In genomic region chr12:80268924-80269749, GRCh38 we compare ENCODE assay signal across 9 cellular contexts.
DNase-seq lines count a peak whose midpoint lies in the region; ATAC-seq, FAIRE-seq and TF ChIP-seq lines count a peak whose summit lies in the region.
"Had no signal": no experiment of that assay in that cellular context is flagged by ENCODE, and none has a peak within 500 bp of the region (broad histone marks: within the 10 kb centered on the region; RNA-seq: fewer than 3 reads in every experiment).

No MANE protein-coding gene starts in this region.

- H3K9me3 ChIP-seq in right lobe of liver: no peaks in the 10 kb centered on the region

- H3K27ac Mint-ChIP-seq in activated T-helper 1 cell treated with anti-CD3 and anti-CD28 coated beads, Interleukin-12 subunit alpha, Interleukin-12 subunit beta, Interleukin-2, Interleukin-4 antibody, amounts not matched to agents 30 ng/mL and 10 ng/mL and 1 ng/mL, durations not matched to agents 14 hours and 24 hours and 36 hours: no peak overlapping the region
- H3K27ac Mint-ChIP-seq: activated T-helper 2 cell treated with anti-CD3 and anti-CD28 coated beads, Interferon-gamma antibody, Interleukin-2, Interleukin-4, amounts not matched to agents 10 μg/mL and 5 μg/mL and 100 μg/mL, durations not matched to agents 14 hours and 24 hours and 36 hours had no signal

- no peak for ATAC-seq in right lobe of liver

- DNase-seq in AG10803 (ENCODE audit: low read depth) (peak; percentile 75), H54 (ENCODE audit: insufficient read length, low spot score) (peak; percentile 28), SW480 (ENCODE audit: low spot score) (peak; percentile 51), kidney glomerular epithelial cell (lab: John Stamatoyannopoulos, UW) (peak; percentile 68), activated T-cell treated with anti-CD3 and anti-CD28 coated beads for 4 hours (no peak), right lobe of liver (no peak)
- no peak for DNase-seq in activated T-helper 1 cell treated with anti-CD3 and anti-CD28 coated beads, Interleukin-12 subunit alpha, Interleukin-12 subunit beta, Interleukin-2, Interleukin-4 antibody, amounts not matched to agents 30 ng/mL and 10 ng/mL and 1 ng/mL, durations not matched to agents 14 hours and 24 hours and 36 hours (ENCODE audit: low spot score)
- DNase-seq in stimulated activated CD4-positive, alpha-beta T cell treated with anti-CD3 and anti-CD28 coated beads, Interleukin-2, amount 100 ng/mL, for 24 hours: no peak

- H3K27me3 ChIP-seq in right lobe of liver: no peaks in the 10 kb centered on the region

- H3K27me3 Mint-ChIP-seq in activated T-helper 1 cell treated with anti-CD3 and anti-CD28 coated beads, Interleukin-12 subunit alpha, Interleukin-12 subunit beta, Interleukin-2, Interleukin-4 antibody, amounts not matched to agents 30 ng/mL and 10 ng/mL and 1 ng/mL, durations not matched to agents 14 hours and 24 hours and 36 hours (ENCODE audit: insufficient read depth): no peaks in the 10 kb centered on the region

- no peaks in the 10 kb centered on the region for H3K4me1 ChIP-seq in right lobe of liver

- no peaks in the 10 kb centered on the region for H3K36me3 Mint-ChIP-seq in activated T-helper 1 cell treated with anti-CD3 and anti-CD28 coated beads, Interleukin-12 subunit alpha, Interleukin-12 subunit beta, Interleukin-2, Interleukin-4 antibody, amounts not matched to agents 30 ng/mL and 10 ng/mL and 1 ng/mL, durations not matched to agents 14 hours and 24 hours and 36 hours (ENCODE audit: low read depth)

- no peak overlapping the region for H3K4me3 Mint-ChIP-seq in activated T-helper 1 cell treated with anti-CD3 and anti-CD28 coated beads, Interleukin-12 subunit alpha, Interleukin-12 subunit beta, Interleukin-2, Interleukin-4 antibody, amounts not matched to agents 30 ng/mL and 10 ng/mL and 1 ng/mL, durations not matched to agents 14 hours and 24 hours and 36 hours

- TF ChIP-seq CTCF in AG10803 (conservative IDR thresholded peaks at IDR 0.05; ENCODE audit: low read length) (no peak), right lobe of liver (IDR thresholded peaks at IDR 0.05) (no peak)

- H3K4me3 ChIP-seq in AG10803 (ENCODE audit: low read length): no peak overlapping the region
- H3K4me3 ChIP-seq in right lobe of liver: no peak overlapping the region

- no peak for TF ChIP-seq POLR2A in H54 (IDR thresholded peaks at IDR 0.05; ENCODE audit: low read depth, low read length)
- TF ChIP-seq POLR2A in right lobe of liver (IDR thresholded peaks at IDR 0.05): no peak

- H3K27ac ChIP-seq in right lobe of liver: no peak overlapping the region

- H3K4me1 Mint-ChIP-seq in activated T-helper 1 cell treated with anti-CD3 and anti-CD28 coated beads, Interleukin-12 subunit alpha, Interleukin-12 subunit beta, Interleukin-2, Interleukin-4 antibody, amounts not matched to agents 30 ng/mL and 10 ng/mL and 1 ng/mL, durations not matched to agents 14 hours and 24 hours and 36 hours (ENCODE audit: low read depth): no peaks in the 10 kb centered on the region

- no peaks in the 10 kb centered on the region for H3K36me3 ChIP-seq in right lobe of liver

- intact Hi-C loops in activated T-helper 1 cell treated with anti-CD3 and anti-CD28 coated beads, Interleukin-12 subunit alpha, Interleukin-12 subunit beta, Interleukin-2, Interleukin-4 antibody, amounts not matched to agents 30 ng/mL and 10 ng/mL and 1 ng/mL, durations not matched to agents 14 hours and 24 hours and 36 hours (cut with micrococcal nuclease): loop anchor here (1.0 to 10.0 kb wide), 3 partner anchors 82 to 721 kb away; no protein-coding TSS in a partner anchor
- intact Hi-C loops in right lobe of liver (cut with DNase I): no loop called here

- no peaks in the 10 kb centered on the region for H3K9me3 Mint-ChIP-seq in activated T-helper 1 cell treated with anti-CD3 and anti-CD28 coated beads, Interleukin-12 subunit alpha, Interleukin-12 subunit beta, Interleukin-2, Interleukin-4 antibody, amounts not matched to agents 30 ng/mL and 10 ng/mL and 1 ng/mL, durations not matched to agents 14 hours and 24 hours and 36 hours
- H3K9me3 Mint-ChIP-seq: activated T-helper 2 cell treated with anti-CD3 and anti-CD28 coated beads, Interferon-gamma antibody, Interleukin-2, Interleukin-4, amounts not matched to agents 10 μg/mL and 5 μg/mL and 100 μg/mL, durations not matched to agents 14 hours and 24 hours and 36 hours had no signal

- FAIRE-seq in H54 (lab: Jason Lieb, UNC): peak; percentile 99

Comparison
In these comparisons a context has a peak if more than half of its experiments do, and no peak if none do; other contexts are left out.
1. DNase-seq: peak in AG10803 (single experiment), H54 (single experiment), SW480 (single experiment) and kidney glomerular epithelial cell (single experiment); none in activated T-helper 1 cell treated with anti-CD3 and anti-CD28 coated beads, Interleukin-12 subunit alpha, Interleukin-12 subunit beta, Interleukin-2, Interleukin-4 antibody, amounts not matched to agents 30 ng/mL and 10 ng/mL and 1 ng/mL, durations not matched to agents 14 hours and 24 hours and 36 hours (single experiment), stimulated activated CD4-positive, alpha-beta T cell treated with anti-CD3 and anti-CD28 coated beads, Interleukin-2, amount 100 ng/mL, for 24 hours (0 of 2), activated T-cell treated with anti-CD3 and anti-CD28 coated beads for 4 hours (single experiment) and right lobe of liver (0 of 3).